ENCODE assay signal across 8 cellular contexts in the genomic region with DNA sequence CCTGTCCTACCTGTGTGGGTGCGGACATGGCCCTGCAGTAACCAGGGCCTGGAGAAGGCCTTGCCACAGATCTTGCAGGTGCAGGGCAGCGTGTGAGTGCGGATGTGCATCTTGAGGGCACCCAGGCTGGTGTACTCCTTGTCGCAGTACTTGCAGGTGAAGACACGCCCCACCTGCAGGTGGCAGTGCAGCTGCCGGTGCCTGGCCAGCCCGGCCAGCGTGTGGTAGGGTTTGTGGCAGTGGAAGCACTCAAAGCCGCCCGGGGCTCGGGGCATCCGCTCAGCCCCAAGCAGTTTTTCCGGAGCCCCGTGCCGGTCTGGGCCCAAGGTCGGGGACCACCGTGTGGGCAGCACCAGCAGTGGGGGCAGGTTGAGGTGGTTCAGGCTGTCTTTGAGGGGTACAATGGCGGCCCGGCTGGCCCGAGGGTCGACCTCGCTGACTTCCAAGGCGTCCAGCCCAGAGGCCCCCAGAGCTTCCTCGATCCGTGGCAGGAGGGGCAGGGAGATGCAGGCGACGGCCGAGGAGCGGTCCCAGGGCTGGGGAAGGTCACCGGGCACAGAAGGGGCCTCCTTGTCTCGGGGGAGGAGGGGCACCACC. TPM values are rescaled to one million over a fixed set of nuclear protein-coding genes. Genes with fewer than 3 reads are reported as not detected.
DNase-seq lines count a peak whose midpoint lies in the region; ATAC-seq, FAIRE-seq and TF ChIP-seq lines count a peak whose summit lies in the region.

No MANE protein-coding gene starts in this region.

- H3K27me3 Mint-ChIP-seq in nephron progenitor cell (ENCODE audit: low read depth, poor library complexity), result peaks cover 43% of the 10 kb centered on the region

- H3K27ac ChIP-seq in K562 (ENCODE audit: extremely low read depth, low read depth, low read length) (no peak overlapping the region), SJCRH30 (no peak overlapping the region)

- peak overlapping the region in 1 of 2 experiments; percentile 50; a peak in 2 of 4 replicates for H3K9ac ChIP-seq in K562 (ENCODE audit: insufficient read depth in 1 of 2, low read depth in 2 of 2, low read length in 2 of 2)

- TF ChIP-seq CTCF in K562 (IDR thresholded peaks at IDR 0.05 in 2 of 3, conservative IDR thresholded peaks at IDR 0.05 in 1 of 3; ENCODE audit: insufficient read depth in 2 of 3, low read depth in 1 of 3, low read length in 3 of 3) (peak; percentile 69 to 76 (median 76)), nephron progenitor cell (IDR thresholded peaks at IDR 0.05) (peak; percentile 17)

- no peak overlapping the region for H3K27ac Mint-ChIP-seq in nephron progenitor cell

- no peaks in the 10 kb centered on the region for H3K27me3 ChIP-seq in K562 (ENCODE audit: control insufficient read depth in 2 of 2, insufficient read depth in 2 of 2, low read length in 2 of 2)
- no peaks in the 10 kb centered on the region for H3K27me3 ChIP-seq in SJCRH30

- ATAC-seq in K562, result peak; percentile 77
- no peak for ATAC-seq in GM19324 (IDR thresholded peaks at IDR 0.05; ENCODE audit: low FRiP score, unreplicated experiment)

- peak; percentile 15 for FAIRE-seq in K562 (lab: Jason Lieb, UNC)

- DNase-seq in activated T-cell treated with anti-CD3 and anti-CD28 coated beads, Interleukin-2, amount 50 U/mL, for 1 hour, result peak; percentile 61
- DNase-seq in activated T-cell treated with anti-CD3 and anti-CD28 coated beads for 4 hours (no peak), NOMO-1 (lab: John Stamatoyannopoulos, UW; ENCODE audit: unreplicated experiment in 2 of 2) (peak; percentile 15 to 44), K562 (ENCODE audit: extremely low read depth in 1 of 4, low spot score in 3 of 4) (peak; percentile 60 to 72 (median 63)), nephron progenitor cell (no peak), foreskin melanocyte (no peak), SJCRH30 (no peak)

- H3K4me1 ChIP-seq in K562 (replicated peaks in 1 of 2; ENCODE audit: control insufficient read depth in 2 of 2, insufficient read depth in 2 of 2, low read length in 2 of 2) (peaks cover 7 to 56% of the 10 kb centered on the region in 2 experiments; a peak in 3 of 5 replicates), SJCRH30 (peaks cover 5% of the 10 kb centered on the region; the same call in 1 of the 2 replicates)

- no peaks in the 10 kb centered on the region for H3K9me1 ChIP-seq in K562 (ENCODE audit: control insufficient read depth, insufficient read depth, low read length)

- H3K4me3 Mint-ChIP-seq in nephron progenitor cell, result no peak overlapping the region

- TF ChIP-seq POLR2A in K562 (conservative IDR thresholded peaks at IDR 0.05), result no peak

- WGBS in K562 (ENCODE audit: insufficient coverage, low coverage, missing lambda C conversion rate), result 59% methylated on average over 29 of the region's 31 CpGs

- H3K36me3 ChIP-seq in K562 (ENCODE audit: control insufficient read depth, insufficient read depth, low read length) (no peaks in the 10 kb centered on the region), SJCRH30 (no peaks in the 10 kb centered on the region)

- in situ Hi-C loops in K562 (cut with MboI), result no loop called here

- H2AFZ ChIP-seq in K562 (ENCODE audit: low read depth, low read length), result no peak overlapping the region

- no peaks in the 10 kb centered on the region; the same call in 1 of the 2 replicates for H4K20me1 ChIP-seq in K562 (replicated peaks; ENCODE audit: control insufficient read depth, insufficient read depth, low read length)

- peak in 1 of 2 experiments; percentile 65; a peak in 2 of 4 replicates for TF ChIP-seq RAD21 in K562 (CRISPR knock-in tag; conservative IDR thresholded peaks at IDR 0.05 in 1 of 2, IDR thresholded peaks at IDR 0.05 in 1 of 2)

- H3K36me3 Mint-ChIP-seq in nephron progenitor cell (ENCODE audit: low read depth), result no peaks in the 10 kb centered on the region

- no peak overlapping the region for H3K4me3 ChIP-seq in K562
- no peak overlapping the region for H3K4me3 ChIP-seq in SJCRH30

- POLR2A ChIA-PET in K562 (lab: Yijun Ruan, JAX), result interaction anchor here (0.6 to 1.1 kb wide), 4 partner anchors 11 to 222 kb away, joined by 3 read pairs; no protein-coding TSS in a partner anchor

- no TSS peak for BruUV-seq in K562 (replicated peaks; lab: Mats Ljungman, UMichigan)

- H3K4me2 ChIP-seq in K562 (ENCODE audit: insufficient read depth, low read length), result no peak overlapping the region

- no peak for TF ChIP-seq EP300 in K562 (IDR thresholded peaks at IDR 0.05; ENCODE audit: low read length)

- intact Hi-C loops in K562 (cut with micrococcal nuclease), result no loop called here

- H3K79me2 ChIP-seq in K562 (ENCODE audit: control insufficient read depth, insufficient read depth, low read length), result no peaks in the 10 kb centered on the region

- no peaks in the 10 kb centered on the region for H3K9me3 Mint-ChIP-seq in nephron progenitor cell

- peaks cover 18% of the 10 kb centered on the region for H3K4me1 Mint-ChIP-seq in nephron progenitor cell

- H3K9me3 ChIP-seq in K562 (replicated peaks; ENCODE audit: control insufficient read depth, insufficient read depth, low read depth, low read length) (no peaks in the 10 kb centered on the region), SJCRH30 (replicated peaks) (no peaks in the 10 kb centered on the region)

- CTCF ChIA-PET in K562 (lab: Yijun Ruan, JAX; ENCODE audit: low intra/inter-chr PET ratio), result no interaction called here

RNA-seq across cellular contexts. Expression of gene SNAI3, which starts 5.1 kb away (rescaled TPM):
- 0.79 and 2.9 TPM in 2 replicates for total RNA-seq in K562 (2011; cell fraction: chromatin; rRNA removed; ENCODE audit: low replicate concordance)
- 3.2 and 3.7 TPM in 2 replicates for total RNA-seq in K562 (2011; cell fraction: nucleolus; rRNA removed)
- total RNA-seq in K562 (2011; cell fraction: nucleoplasm; rRNA removed), result 0.95 and 1.1 TPM in 2 replicates
- total RNA-seq in K562 (2014; rRNA removed), result 2.7 and 4.1 TPM in 2 replicates
- total RNA-seq in K562 (2014; rRNA removed; fragmentation: Illumina TruSeq; extraction: Trizol), result 0.15 and 0.19 TPM in 2 replicates
- total RNA-seq in K562 (2015; rRNA removed; fragmentation: Illumina TruSeq; extraction: Trizol), result 0.72 and 0.87 TPM in 2 replicates
- 2.5 and 3.1 TPM in 2 replicates for total RNA-seq in K562 (2021)
- polyA plus RNA-seq in K562 (2011; rRNA removed), result 0.88 and 3.0 TPM in 2 replicates
- polyA plus RNA-seq in K562 (2011; cell fraction: cytosol; rRNA removed), result 3.2 and 5.5 TPM in 2 replicates
- 2.9 and 3.8 TPM in 2 replicates for polyA plus RNA-seq in K562 (2011; cell fraction: nucleus; rRNA removed)
- polyA plus RNA-seq in K562 (2012), result 0.95 and 1.2 TPM in 2 replicates
- polyA plus RNA-seq in K562 (2014; fragmentation: Illumina TruSeq; extraction: Trizol), result 0.70 and 1.9 TPM in 2 replicates
- under 1 TPM in 1 of 2 experiments, not detected in 1; 0.04 TPM for polyA plus RNA-seq in K562 (2014; fragmentation: Nextera tagmentation; extraction: Ambion mirVana)
- 1.5 and 2.1 TPM in 2 replicates for polyA plus RNA-seq in K562 (2014; rRNA removed)
- 0.42 and 0.87 TPM in 2 replicates for polyA minus RNA-seq in K562 (2011; rRNA and poly(A)+ RNA removed)
- polyA minus RNA-seq in K562 (2011; cell fraction: cytosol; rRNA and poly(A)+ RNA removed), result 1.9 and 3.5 TPM in 2 replicates
- 1.5 and 2.3 TPM in 2 replicates for polyA minus RNA-seq in K562 (2011; cell fraction: nucleus; rRNA and poly(A)+ RNA removed)
- 0.47 and 0.56 TPM in 2 replicates for total RNA-seq in SJCRH30 (2014; rRNA removed; shearing (Covaris generic))

RNA-seq across cellular contexts. Expression of gene MVD, which starts 18.3 kb away (rescaled TPM):
- 321 and 787 TPM in 2 replicates for total RNA-seq in K562 (2011; cell fraction: chromatin; rRNA removed; ENCODE audit: low replicate concordance)
- 569 and 688 TPM in 2 replicates for total RNA-seq in K562 (2011; cell fraction: nucleolus; rRNA removed)
- 436 and 479 TPM in 2 replicates for total RNA-seq in K562 (2011; cell fraction: nucleoplasm; rRNA removed)
- total RNA-seq in K562 (2014; rRNA removed), result 89.2 and 121 TPM in 2 replicates
- total RNA-seq in K562 (2014; rRNA removed; fragmentation: Illumina TruSeq; extraction: Trizol), result 17.6 and 26.6 TPM in 2 replicates
- total RNA-seq in K562 (2015; rRNA removed; fragmentation: Illumina TruSeq; extraction: Trizol), result 45.3 and 45.5 TPM in 2 replicates
- 126 and 141 TPM in 2 replicates for total RNA-seq in K562 (2021)
- polyA plus RNA-seq in K562 (2011; rRNA removed), result 53.9 and 168 TPM in 2 replicates
- 114 and 126 TPM in 2 replicates for polyA plus RNA-seq in K562 (2011; cell fraction: cytosol; rRNA removed)
- polyA plus RNA-seq in K562 (2011; cell fraction: nucleus; rRNA removed), result 587 and 718 TPM in 2 replicates
- polyA plus RNA-seq in K562 (2012), result 111 and 112 TPM in 2 replicates
- polyA plus RNA-seq in K562 (2014; fragmentation: Illumina TruSeq; extraction: Trizol), result 32.9 and 65.4 TPM in 2 replicates
- polyA plus RNA-seq in K562 (2014; fragmentation: Nextera tagmentation; extraction: Ambion mirVana), result 10 to 100 TPM; 12.2 to 15.4 TPM
- polyA plus RNA-seq in K562 (2014; rRNA removed), result 65.6 and 82.5 TPM in 2 replicates
- polyA minus RNA-seq in K562 (2011; rRNA and poly(A)+ RNA removed), result 19.0 and 22.9 TPM in 2 replicates
- 57.7 and 136 TPM in 2 replicates for polyA minus RNA-seq in K562 (2011; cell fraction: cytosol; rRNA and poly(A)+ RNA removed)
- 78.2 and 151 TPM in 2 replicates for polyA minus RNA-seq in K562 (2011; cell fraction: nucleus; rRNA and poly(A)+ RNA removed)
- total RNA-seq in SJCRH30 (2014; rRNA removed; shearing (Covaris generic)), result 12.6 and 21.0 TPM in 2 replicates

RNA-seq across cellular contexts. Expression of gene RNF166, which starts 25.0 kb away (rescaled TPM):
- 58.8 and 182 TPM in 2 replicates for total RNA-seq in K562 (2011; cell fraction: chromatin; rRNA removed; ENCODE audit: low replicate concordance)
- 89.5 and 92.7 TPM in 2 replicates for total RNA-seq in K562 (2011; cell fraction: nucleolus; rRNA removed)
- 60.1 and 64.4 TPM in 2 replicates for total RNA-seq in K562 (2011; cell fraction: nucleoplasm; rRNA removed)
- 46.9 and 61.6 TPM in 2 replicates for total RNA-seq in K562 (2014; rRNA removed)
- 6.1 and 7.3 TPM in 2 replicates for total RNA-seq in K562 (2014; rRNA removed; fragmentation: Illumina TruSeq; extraction: Trizol)
- 19.5 and 22.3 TPM in 2 replicates for total RNA-seq in K562 (2015; rRNA removed; fragmentation: Illumina TruSeq; extraction: Trizol)
- total RNA-seq in K562 (2021), result 60.3 and 61.2 TPM in 2 replicates
- 26.5 and 37.4 TPM in 2 replicates for polyA plus RNA-seq in K562 (2011; rRNA removed)
- 37.8 and 90.9 TPM in 2 replicates for polyA plus RNA-seq in K562 (2011; cell fraction: cytosol; rRNA removed)
- polyA plus RNA-seq in K562 (2011; cell fraction: nucleus; rRNA removed), result 118 and 185 TPM in 2 replicates
- polyA plus RNA-seq in K562 (2012), result 23.8 and 39.8 TPM in 2 replicates
- 12.7 and 27.9 TPM in 2 replicates for polyA plus RNA-seq in K562 (2014; fragmentation: Illumina TruSeq; extraction: Trizol)
- polyA plus RNA-seq in K562 (2014; fragmentation: Nextera tagmentation; extraction: Ambion mirVana), result under 1 TPM; 0.56 to 0.96 TPM
- polyA plus RNA-seq in K562 (2014; rRNA removed), result 59.4 and 65.6 TPM in 2 replicates
- 7.0 and 12.0 TPM in 2 replicates for polyA minus RNA-seq in K562 (2011; rRNA and poly(A)+ RNA removed)
- 41.2 and 44.5 TPM in 2 replicates for polyA minus RNA-seq in K562 (2011; cell fraction: cytosol; rRNA and poly(A)+ RNA removed)
- polyA minus RNA-seq in K562 (2011; cell fraction: nucleus; rRNA and poly(A)+ RNA removed), result 33.4 and 39.2 TPM in 2 replicates
- 10.4 and 10.7 TPM in 2 replicates for total RNA-seq in SJCRH30 (2014; rRNA removed; shearing (Covaris generic))

RNA-seq across cellular contexts. Expression of gene CTU2, which starts 25.1 kb away (rescaled TPM):
- 45.3 and 159 TPM in 2 replicates for total RNA-seq in K562 (2011; cell fraction: chromatin; rRNA removed; ENCODE audit: low replicate concordance)
- 114 and 148 TPM in 2 replicates for total RNA-seq in K562 (2011; cell fraction: nucleolus; rRNA removed)
- 48.7 and 66.7 TPM in 2 replicates for total RNA-seq in K562 (2011; cell fraction: nucleoplasm; rRNA removed)
- total RNA-seq in K562 (2014; rRNA removed), result 55.4 and 68.9 TPM in 2 replicates
- total RNA-seq in K562 (2014; rRNA removed; fragmentation: Illumina TruSeq; extraction: Trizol), result 7.2 and 11.9 TPM in 2 replicates
- 41.1 and 49.2 TPM in 2 replicates for total RNA-seq in K562 (2015; rRNA removed; fragmentation: Illumina TruSeq; extraction: Trizol)
- total RNA-seq in K562 (2021), result 105 and 106 TPM in 2 replicates
- 23.2 and 30.1 TPM in 2 replicates for polyA plus RNA-seq in K562 (2011; rRNA removed)
- 40.2 and 96.8 TPM in 2 replicates for polyA plus RNA-seq in K562 (2011; cell fraction: cytosol; rRNA removed)
- polyA plus RNA-seq in K562 (2011; cell fraction: nucleus; rRNA removed), result 102 and 136 TPM in 2 replicates
- 34.1 and 51.7 TPM in 2 replicates for polyA plus RNA-seq in K562 (2012)
- polyA plus RNA-seq in K562 (2014; fragmentation: Illumina TruSeq; extraction: Trizol), result 17.7 and 46.9 TPM in 2 replicates
- polyA plus RNA-seq in K562 (2014; fragmentation: Nextera tagmentation; extraction: Ambion mirVana), result 1 to 10 TPM; 1.3 to 3.0 TPM
- 63.4 and 76.6 TPM in 2 replicates for polyA plus RNA-seq in K562 (2014; rRNA removed)
- polyA minus RNA-seq in K562 (2011; rRNA and poly(A)+ RNA removed), result 9.4 and 14.4 TPM in 2 replicates
- 48.0 and 51.1 TPM in 2 replicates for polyA minus RNA-seq in K562 (2011; cell fraction: cytosol; rRNA and poly(A)+ RNA removed)
- 40.7 and 44.1 TPM in 2 replicates for polyA minus RNA-seq in K562 (2011; cell fraction: nucleus; rRNA and poly(A)+ RNA removed)
- total RNA-seq in SJCRH30 (2014; rRNA removed; shearing (Covaris generic)), result 10.3 and 11.5 TPM in 2 replicates

RNA-seq across cellular contexts. Expression of gene CYBA, which starts 30.3 kb away (rescaled TPM):
- 136 and 579 TPM in 2 replicates for total RNA-seq in K562 (2011; cell fraction: chromatin; rRNA removed; ENCODE audit: low replicate concordance)
- 819 and 943 TPM in 2 replicates for total RNA-seq in K562 (2011; cell fraction: nucleolus; rRNA removed)
- 427 and 435 TPM in 2 replicates for total RNA-seq in K562 (2011; cell fraction: nucleoplasm; rRNA removed)
- total RNA-seq in K562 (2014; rRNA removed), result 683 and 757 TPM in 2 replicates
- 44.5 and 72.5 TPM in 2 replicates for total RNA-seq in K562 (2014; rRNA removed; fragmentation: Illumina TruSeq; extraction: Trizol)
- total RNA-seq in K562 (2015; rRNA removed; fragmentation: Illumina TruSeq; extraction: Trizol), result 196 and 239 TPM in 2 replicates
- total RNA-seq in K562 (2021), result 384 and 422 TPM in 2 replicates
- polyA plus RNA-seq in K562 (2011; rRNA removed), result 93.0 and 157 TPM in 2 replicates
- polyA plus RNA-seq in K562 (2011; cell fraction: cytosol; rRNA removed), result 366 and 963 TPM in 2 replicates
- 349 and 566 TPM in 2 replicates for polyA plus RNA-seq in K562 (2011; cell fraction: nucleus; rRNA removed)
- polyA plus RNA-seq in K562 (2012), result 346 and 377 TPM in 2 replicates
- 63.5 and 240 TPM in 2 replicates for polyA plus RNA-seq in K562 (2014; fragmentation: Illumina TruSeq; extraction: Trizol)
- polyA plus RNA-seq in K562 (2014; fragmentation: Nextera tagmentation; extraction: Ambion mirVana), result under 1 TPM; 0.34 to 0.45 TPM
- 519 and 579 TPM in 2 replicates for polyA plus RNA-seq in K562 (2014; rRNA removed)
- 40.1 and 80.4 TPM in 2 replicates for polyA minus RNA-seq in K562 (2011; rRNA and poly(A)+ RNA removed)
- polyA minus RNA-seq in K562 (2011; cell fraction: cytosol; rRNA and poly(A)+ RNA removed), result 249 and 254 TPM in 2 replicates
- polyA minus RNA-seq in K562 (2011; cell fraction: nucleus; rRNA and poly(A)+ RNA removed), result 78.6 and 83.5 TPM in 2 replicates
- total RNA-seq in SJCRH30 (2014; rRNA removed; shearing (Covaris generic)), result 0.24 and 0.76 TPM in 2 replicates

Comparison
In these comparisons a context has a peak if more than half of its experiments do, and no peak if none do; other contexts are left out.
1. DNase-seq: peak in activated T-cell treated with anti-CD3 and anti-CD28 coated beads, Interleukin-2, amount 50 U/mL, for 1 hour (single experiment), NOMO-1 (2 of 2) and K562 (4 of 4); none in activated T-cell treated with anti-CD3 and anti-CD28 coated beads for 4 hours (single experiment), nephron progenitor cell (single experiment), foreskin melanocyte (single experiment) and SJCRH30 (0 of 2).